28 cellular contexts compared by ENCODE assay signal in the genomic region with DNA sequence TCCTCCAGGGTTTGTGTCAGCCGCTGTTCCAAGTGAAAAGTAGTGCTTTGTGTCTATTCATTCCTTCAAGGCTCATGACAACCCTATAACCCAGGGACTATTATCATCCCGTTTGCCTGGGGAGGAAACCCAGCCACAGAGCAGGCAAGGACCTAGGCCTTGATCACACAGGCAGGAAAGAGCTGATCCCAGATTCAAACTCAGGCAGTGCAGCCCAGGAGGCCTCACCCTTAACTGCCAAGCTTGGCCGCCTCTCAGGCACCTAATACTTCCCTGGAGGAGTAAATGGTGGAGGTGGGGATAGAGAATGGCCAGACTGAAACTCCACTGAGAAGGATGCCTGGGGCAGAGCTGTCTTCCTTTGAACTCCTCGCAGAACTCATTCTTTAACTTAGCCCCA.
"Had no signal": no experiment of that assay in that cellular context is flagged by ENCODE, and none has a peak within 500 bp of the region (broad histone marks: within the 10 kb centered on the region; RNA-seq: fewer than 3 reads in every experiment).

No MANE protein-coding gene starts in this region.

- H3K9me3 ChIP-seq: ascending aorta, gastroesophageal sphincter, sigmoid colon, suprapubic skin, transverse colon had no signal

- H3K4me3 ChIP-seq: ascending aorta, cardiac muscle cell, gastroesophageal sphincter, hepatocyte, neural progenitor cell, sigmoid colon, suprapubic skin, transverse colon had no signal

- DNase-seq: activated CD4-positive, alpha-beta T cell treated with anti-CD3 and anti-CD28 coated beads for 4 hours; activated CD4-positive, alpha-beta T cell treated with anti-CD3 and anti-CD28 coated beads, Interleukin-2, amount 50 U/mL, for 4 hours; activated effector memory CD4-positive, alpha-beta T cell treated with Interleukin-2 at 50 U/mL for 16 hours; activated naive CD4-positive, alpha-beta T cell treated with Interleukin-2 at 50 U/mL for 16 hours; activated T-cell treated with anti-CD3 and anti-CD28 coated beads for 4 hours; activated T-cell treated with anti-CD3 and anti-CD28 coated beads, Interleukin-2, amount 50 U/mL, for 72 hours; effector CD4-positive, alpha-beta T cell; left cardiac atrium; midbrain; naive thymus-derived CD4-positive, alpha-beta T cell; posterior cingulate gyrus; retina; sigmoid colon; small intestine; stimulated activated CD4-positive, alpha-beta T cell treated with anti-CD3 and anti-CD28 coated beads, Interleukin-1b, Interleukin-23, amount 100 ng/mL, for 48 hours; stimulated activated CD4-positive, alpha-beta T cell treated with anti-CD3 and anti-CD28 coated beads, Interleukin-4, amount 100 ng/mL, for 4 hours; stimulated activated CD8-positive, alpha-beta memory T cell treated with anti-CD3 and anti-CD28 coated beads, Interleukin-4, amount 100 ng/mL, for 48 hours; stimulated activated naive CD8-positive, alpha-beta T cell treated with anti-CD3 and anti-CD28 coated beads, Interleukin-15, amount 100 ng/mL, for 72 hours; SW 1271; T-helper 9 cell; transverse colon had no signal

- H3K4me1 ChIP-seq: ascending aorta, gastroesophageal sphincter, sigmoid colon, suprapubic skin, transverse colon had no signal

- H2AFZ ChIP-seq: hepatocyte, neural progenitor cell had no signal

- H3K4me2 ChIP-seq: hepatocyte, neural progenitor cell had no signal

- H3K27me3 ChIP-seq: ascending aorta, cardiac muscle cell, gastroesophageal sphincter, hepatocyte, neural progenitor cell, sigmoid colon, suprapubic skin, transverse colon had no signal

- H3K9ac ChIP-seq: neural progenitor cell had no signal

- H3K27ac ChIP-seq: ascending aorta, cardiac muscle cell, gastroesophageal sphincter, hepatocyte, neural progenitor cell, sigmoid colon, suprapubic skin, transverse colon, VCaP had no signal

- H3K36me3 ChIP-seq: ascending aorta, cardiac muscle cell, gastroesophageal sphincter, neural progenitor cell, sigmoid colon, suprapubic skin, transverse colon had no signal
